ENCODE assay signal across 1 cellular context in the genomic region with DNA sequence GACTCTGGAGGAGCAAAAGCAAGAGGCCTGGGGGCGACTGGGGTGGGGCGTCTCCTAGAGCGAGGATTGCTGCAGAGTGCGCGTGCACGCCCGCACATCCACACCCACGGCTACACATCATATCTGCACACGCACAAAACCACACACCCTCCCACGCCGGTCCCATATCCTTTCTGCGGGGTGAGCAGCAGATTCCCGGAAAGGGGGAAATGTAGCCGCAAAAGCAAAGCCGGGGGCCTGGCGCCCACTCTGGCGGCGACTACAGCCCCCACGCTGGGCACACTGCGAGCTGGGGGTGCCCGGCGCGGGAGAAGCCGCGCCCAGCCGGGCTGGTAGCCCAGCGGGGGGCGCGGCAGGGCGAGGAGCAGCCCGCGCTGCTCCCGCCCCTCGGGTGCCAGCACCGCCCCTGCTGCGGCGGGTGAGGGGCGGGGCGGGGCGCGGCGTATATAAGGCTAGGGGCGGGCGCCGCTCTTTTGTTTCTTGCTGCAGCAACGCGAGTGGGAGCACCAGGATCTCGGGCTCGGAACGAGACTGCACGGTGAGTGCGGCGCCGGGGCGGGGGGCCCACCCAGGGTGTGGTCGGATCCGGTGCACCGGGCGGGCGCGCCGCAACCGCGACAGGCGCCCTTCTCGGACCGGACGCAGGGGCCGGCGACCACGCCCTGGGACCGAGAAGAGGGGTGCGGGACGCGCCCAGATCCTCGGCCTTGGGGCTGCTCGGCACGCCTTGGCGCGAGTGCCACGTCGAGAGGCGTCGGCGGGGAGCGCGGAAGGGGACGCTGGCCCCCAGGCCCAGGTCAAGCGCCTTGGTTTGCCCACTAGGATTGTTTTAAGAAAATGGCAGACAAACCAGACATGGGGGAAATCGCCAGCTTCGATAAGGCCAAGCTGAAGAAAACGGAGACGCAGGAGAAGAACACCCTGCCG.
A peak's percentile ranks its signal among the peaks of the same experiment; 100 is the strongest.
TF ChIP-seq lines count a peak whose summit lies in the region.

TSS of gene TMSB10 (plus strand) at position 476 of the 927 bp plus-strand sequence.

TF ChIP-seq in K562, 482 proteins besides CTCF, POLR2A, EP300 and RAD21 (continued from another document and continues in another):
- TF ChIP-seq, protein P1, sequence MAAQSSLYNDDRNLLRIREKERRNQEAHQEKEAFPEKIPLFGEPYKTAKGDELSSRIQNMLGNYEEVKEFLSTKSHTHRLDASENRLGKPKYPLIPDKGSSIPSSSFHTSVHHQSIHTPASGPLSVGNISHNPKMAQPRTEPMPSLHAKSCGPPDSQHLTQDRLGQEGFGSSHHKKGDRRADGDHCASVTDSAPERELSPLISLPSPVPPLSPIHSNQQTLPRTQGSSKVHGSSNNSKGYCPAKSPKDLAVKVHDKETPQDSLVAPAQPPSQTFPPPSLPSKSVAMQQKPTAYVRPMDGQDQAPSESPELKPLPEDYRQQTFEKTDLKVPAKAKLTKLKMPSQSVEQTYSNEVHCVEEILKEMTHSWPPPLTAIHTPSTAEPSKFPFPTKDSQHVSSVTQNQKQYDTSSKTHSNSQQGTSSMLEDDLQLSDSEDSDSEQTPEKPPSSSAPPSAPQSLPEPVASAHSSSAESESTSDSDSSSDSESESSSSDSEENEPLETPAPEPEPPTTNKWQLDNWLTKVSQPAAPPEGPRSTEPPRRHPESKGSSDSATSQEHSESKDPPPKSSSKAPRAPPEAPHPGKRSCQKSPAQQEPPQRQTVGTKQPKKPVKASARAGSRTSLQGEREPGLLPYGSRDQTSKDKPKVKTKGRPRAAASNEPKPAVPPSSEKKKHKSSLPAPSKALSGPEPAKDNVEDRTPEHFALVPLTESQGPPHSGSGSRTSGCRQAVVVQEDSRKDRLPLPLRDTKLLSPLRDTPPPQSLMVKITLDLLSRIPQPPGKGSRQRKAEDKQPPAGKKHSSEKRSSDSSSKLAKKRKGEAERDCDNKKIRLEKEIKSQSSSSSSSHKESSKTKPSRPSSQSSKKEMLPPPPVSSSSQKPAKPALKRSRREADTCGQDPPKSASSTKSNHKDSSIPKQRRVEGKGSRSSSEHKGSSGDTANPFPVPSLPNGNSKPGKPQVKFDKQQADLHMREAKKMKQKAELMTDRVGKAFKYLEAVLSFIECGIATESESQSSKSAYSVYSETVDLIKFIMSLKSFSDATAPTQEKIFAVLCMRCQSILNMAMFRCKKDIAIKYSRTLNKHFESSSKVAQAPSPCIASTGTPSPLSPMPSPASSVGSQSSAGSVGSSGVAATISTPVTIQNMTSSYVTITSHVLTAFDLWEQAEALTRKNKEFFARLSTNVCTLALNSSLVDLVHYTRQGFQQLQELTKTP (IDR thresholded peaks at IDR 0.05; ENCODE audit: low read depth in 1 of 2, partially characterized antibody in 2 of 2), result no peak
- TF ChIP-seq ZNF282 (CRISPR knock-in tag; IDR thresholded peaks at IDR 0.05), result no peak
- TF ChIP-seq ZKSCAN8 (CRISPR knock-in tag; IDR thresholded peaks at IDR 0.05), result no peak
- TF ChIP-seq MTF1 (CRISPR knock-in tag; IDR thresholded peaks at IDR 0.05; ENCODE audit: borderline replicate concordance), result no peak
- no peak for TF ChIP-seq PHF21A (IDR thresholded peaks at IDR 0.05; ENCODE audit: borderline replicate concordance, low read depth)
- no peak for TF ChIP-seq ZEB2 (IDR thresholded peaks at IDR 0.05)
- no peak for TF ChIP-seq NCOA4 (IDR thresholded peaks at IDR 0.05; ENCODE audit: partially characterized antibody)
- no peak for TF ChIP-seq ZNF586 (CRISPR knock-in tag; conservative IDR thresholded peaks at IDR 0.05)
- no peak for TF ChIP-seq PHB (CRISPR knock-in tag; IDR thresholded peaks at IDR 0.05)
- peak; percentile 88 for TF ChIP-seq POLR2B (IDR thresholded peaks at IDR 0.05; ENCODE audit: low read depth, partially characterized antibody)
- 0 out of 2 replicates have a peak, but pooled peaks have one; percentile 37 for TF ChIP-seq JUND (IDR thresholded peaks at IDR 0.05; ENCODE audit: borderline replicate concordance, low read depth, low read length)
- no peak for TF ChIP-seq JUND (tag; IDR thresholded peaks at IDR 0.05; ENCODE audit: borderline replicate concordance, low read depth, low read length)
- TF ChIP-seq HDAC6 (IDR thresholded peaks at IDR 0.05; ENCODE audit: low read depth, low read length), result no peak
- TF ChIP-seq CBX8 (IDR thresholded peaks at IDR 0.05; ENCODE audit: borderline replicate concordance, extremely low read depth, low read depth, low read length, poor library complexity, severe bottlenecking), result no peak
- TF ChIP-seq TFAP4 (CRISPR knock-in tag; IDR thresholded peaks at IDR 0.05; ENCODE audit: borderline replicate concordance), result peak; percentile 39; the same call in 1 of the 2 replicates
- TF ChIP-seq LARP7 (IDR thresholded peaks at IDR 0.05), result no peak
- TF ChIP-seq NCOR1 (IDR thresholded peaks at IDR 0.05), result peak; percentile 23
- TF ChIP-seq BCLAF1 (IDR thresholded peaks at IDR 0.05; ENCODE audit: borderline replicate concordance in 1 of 2, control insufficient read depth in 1 of 2, low read depth in 2 of 2, low read length in 1 of 2), result no peak
- peak in 1 of 2 experiments; percentile 60; a peak in 3 of 4 replicates for TF ChIP-seq MNT (conservative IDR thresholded peaks at IDR 0.05)
- TF ChIP-seq HMGN3 (IDR thresholded peaks at IDR 0.05; ENCODE audit: borderline replicate concordance, extremely low read depth, insufficient read length, low read depth, low read length), result peak; percentile 40
- TF ChIP-seq NR3C1 (CRISPR knock-in tag; IDR thresholded peaks at IDR 0.05), result no peak
- TF ChIP-seq NCOA6 (IDR thresholded peaks at IDR 0.05), result 0 out of 2 replicates have a peak, but pooled peaks have one; percentile 42
- TF ChIP-seq, protein P2, sequence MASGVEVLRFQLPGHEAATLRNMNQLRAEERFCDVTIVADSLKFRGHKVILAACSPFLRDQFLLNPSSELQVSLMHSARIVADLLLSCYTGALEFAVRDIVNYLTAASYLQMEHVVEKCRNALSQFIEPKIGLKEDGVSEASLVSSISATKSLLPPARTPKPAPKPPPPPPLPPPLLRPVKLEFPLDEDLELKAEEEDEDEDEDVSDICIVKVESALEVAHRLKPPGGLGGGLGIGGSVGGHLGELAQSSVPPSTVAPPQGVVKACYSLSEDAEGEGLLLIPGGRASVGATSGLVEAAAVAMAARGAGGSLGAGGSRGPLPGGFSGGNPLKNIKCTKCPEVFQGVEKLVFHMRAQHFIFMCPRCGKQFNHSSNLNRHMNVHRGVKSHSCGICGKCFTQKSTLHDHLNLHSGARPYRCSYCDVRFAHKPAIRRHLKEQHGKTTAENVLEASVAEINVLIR (CRISPR knock-in tag; IDR thresholded peaks at IDR 0.05), result no peak
- peak; percentile 26 for TF ChIP-seq E2F8 (IDR thresholded peaks at IDR 0.05; ENCODE audit: low read depth, partially characterized antibody)
- TF ChIP-seq ESRRB (CRISPR knock-in tag; IDR thresholded peaks at IDR 0.05; ENCODE audit: borderline replicate concordance), result no peak
- TF ChIP-seq ZNF512 (tag; IDR thresholded peaks at IDR 0.05), result no peak
- no peak for TF ChIP-seq TCFL5 (CRISPR knock-in tag; conservative IDR thresholded peaks at IDR 0.05)
- TF ChIP-seq NR2C1 (IDR thresholded peaks at IDR 0.05), result no peak
- TF ChIP-seq NR2C1 (tag; IDR thresholded peaks at IDR 0.05), result no peak
- no peak for TF ChIP-seq KAT2B (IDR thresholded peaks at IDR 0.05; ENCODE audit: low read depth, low read length)
- no peak for TF ChIP-seq HDAC3 (IDR thresholded peaks at IDR 0.05; ENCODE audit: borderline replicate concordance, partially characterized antibody)
- TF ChIP-seq L3MBTL2 (IDR thresholded peaks at IDR 0.05), result peak; percentile 61
- TF ChIP-seq MCM3 (IDR thresholded peaks at IDR 0.05), result no peak
- no peak for TF ChIP-seq ZNF707 (CRISPR knock-in tag; conservative IDR thresholded peaks at IDR 0.05)
- TF ChIP-seq GATAD2B (IDR thresholded peaks at IDR 0.05; ENCODE audit: borderline replicate concordance), result peak; percentile 73; the same call in 1 of the 2 replicates
- TF ChIP-seq SNRNP70 (optimal IDR thresholded peaks at IDR 0.05; ENCODE audit: low read depth, low read length), result no peak
- no peak for TF ChIP-seq FOXJ3 (CRISPR knock-in tag; IDR thresholded peaks at IDR 0.05)
- TF ChIP-seq ELF1 (tag; IDR thresholded peaks at IDR 0.05), result no peak; the same call in 1 of the 2 replicates
- TF ChIP-seq LEF1 (IDR thresholded peaks at IDR 0.05), result no peak
- TF ChIP-seq ELF2 (CRISPR knock-in tag; IDR thresholded peaks at IDR 0.05), result no peak
- TF ChIP-seq NFE2 (IDR thresholded peaks at IDR 0.05; ENCODE audit: low read depth), result 0 out of 2 replicates have a peak, but pooled peaks have one; percentile 2
- TF ChIP-seq FOXP1 (CRISPR knock-in tag; IDR thresholded peaks at IDR 0.05), result no peak
